ENCODE assay signal across 29 cellular contexts in the genomic region with DNA sequence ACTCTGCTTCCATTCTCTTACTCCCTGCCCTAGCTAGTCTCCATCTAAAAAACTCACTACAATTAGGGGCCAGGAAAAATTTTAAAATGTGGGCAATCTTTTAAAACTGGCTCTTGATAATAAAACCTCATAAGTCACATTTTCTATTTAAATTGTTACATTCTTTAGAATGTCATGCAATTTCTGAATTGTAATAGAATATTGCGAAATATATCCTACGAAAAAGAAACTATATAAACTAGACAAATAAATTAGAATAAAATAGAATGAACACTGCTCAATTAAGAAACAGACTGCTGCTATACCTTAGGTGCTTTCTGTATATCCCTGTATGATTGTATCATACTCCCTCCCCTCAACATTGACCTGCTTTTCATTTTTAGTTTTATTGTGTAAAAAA.
"Had no signal": no experiment of that assay in that cellular context is flagged by ENCODE, and none has a peak within 500 bp of the region (broad histone marks: within the 10 kb centered on the region; RNA-seq: fewer than 3 reads in every experiment).

No MANE protein-coding gene starts in this region.

- H3K27me3 ChIP-seq: stomach, suprapubic skin, testis, thyroid gland, tibial artery, tibial nerve, transverse colon, upper lobe of left lung, upper lobe of right lung, uterus, vagina had no signal

- H3K4me1 Mint-ChIP-seq: stimulated activated effector memory CD8-positive, alpha-beta T cell treated with anti-CD3 and anti-CD28 coated beads, Interleukin-12 subunit alpha, Interleukin-12 subunit beta, amount 100 ng/mL, for 72 hours; stimulated activated memory B cell treated with anti-CD40 and anti-IgM and Interleukin-4, amounts not matched to agents 10 μg/mL and 1 μg/mL and 100 μg/mL, for 72 hours; stimulated activated naive B cell treated with anti-CD40 and anti-IgM and Interleukin-4, amounts not matched to agents 10 μg/mL and 1 μg/mL and 100 μg/mL, for 72 hours; stimulated activated naive CD8-positive, alpha-beta T cell treated with anti-CD3 and anti-CD28 coated beads, Interleukin-15, amount 100 ng/mL, for 72 hours had no signal

- H3K9me3 Mint-ChIP-seq: stimulated activated memory B cell treated with anti-CD40 and anti-IgM and Interleukin-4, amounts not matched to agents 10 μg/mL and 1 μg/mL and 100 μg/mL, for 72 hours; stimulated activated naive B cell treated with anti-CD40 and anti-IgM and Interleukin-4, amounts not matched to agents 10 μg/mL and 1 μg/mL and 100 μg/mL, for 72 hours; stimulated activated naive CD8-positive, alpha-beta T cell treated with anti-CD3 and anti-CD28 coated beads, Interleukin-15, amount 100 ng/mL, for 72 hours; type B pancreatic cell had no signal

- H3K27ac Mint-ChIP-seq: stimulated activated effector memory CD8-positive, alpha-beta T cell treated with anti-CD3 and anti-CD28 coated beads, Interleukin-12 subunit alpha, Interleukin-12 subunit beta, amount 100 ng/mL, for 72 hours; stimulated activated memory B cell treated with anti-CD40 and anti-IgM and Interleukin-4, amounts not matched to agents 10 μg/mL and 1 μg/mL and 100 μg/mL, for 72 hours; stimulated activated naive B cell treated with anti-CD40 and anti-IgM and Interleukin-4, amounts not matched to agents 10 μg/mL and 1 μg/mL and 100 μg/mL, for 72 hours; stimulated activated naive CD8-positive, alpha-beta T cell treated with anti-CD3 and anti-CD28 coated beads, Interleukin-15, amount 100 ng/mL, for 72 hours; stimulated activated naive CD8-positive, alpha-beta T cell treated with anti-CD3 and anti-CD28 coated beads, Interleukin-15, Interleukin-2, amounts not matched to agents 100 ng/mL and 50 ng/mL, for 24 hours; type B pancreatic cell had no signal

- H3K4me3 Mint-ChIP-seq: stimulated activated effector memory CD8-positive, alpha-beta T cell treated with anti-CD3 and anti-CD28 coated beads, Interleukin-12 subunit alpha, Interleukin-12 subunit beta, amount 100 ng/mL, for 72 hours; stimulated activated memory B cell treated with anti-CD40 and anti-IgM and Interleukin-4, amounts not matched to agents 10 μg/mL and 1 μg/mL and 100 μg/mL, for 72 hours; stimulated activated naive B cell treated with anti-CD40 and anti-IgM and Interleukin-4, amounts not matched to agents 10 μg/mL and 1 μg/mL and 100 μg/mL, for 72 hours; stimulated activated naive CD8-positive, alpha-beta T cell treated with anti-CD3 and anti-CD28 coated beads, Interleukin-15, amount 100 ng/mL, for 72 hours; stimulated activated naive CD8-positive, alpha-beta T cell treated with anti-CD3 and anti-CD28 coated beads, Interleukin-15, Interleukin-2, amounts not matched to agents 100 ng/mL and 50 ng/mL, for 24 hours; type B pancreatic cell had no signal

- H3K4me3 ChIP-seq: stomach, suprapubic skin, testis, thoracic aorta, thyroid gland, tibial artery, tibial nerve, transverse colon, upper lobe of left lung, upper lobe of right lung, uterus, vagina had no signal

- H3K27ac ChIP-seq: stomach, suprapubic skin, testis, thoracic aorta, thyroid gland, tibial artery, tibial nerve, transverse colon, upper lobe of left lung, upper lobe of right lung, uterus, vagina had no signal

- H3K4me1 ChIP-seq: stomach, suprapubic skin, testis, thyroid gland, tibial artery, tibial nerve, transverse colon, upper lobe of left lung, upper lobe of right lung, uterus, vagina had no signal

- ATAC-seq: stimulated activated effector memory CD8-positive, alpha-beta T cell treated with anti-CD3 and anti-CD28 coated beads, Interleukin-12 subunit alpha, Interleukin-12 subunit beta, amount 100 ng/mL, for 72 hours; stimulated activated memory B cell treated with anti-CD40 and anti-IgM and Interleukin-4, amounts not matched to agents 10 μg/mL and 1 μg/mL and 100 μg/mL, for 72 hours; stimulated activated naive B cell treated with anti-CD40 and anti-IgM and Interleukin-4, amounts not matched to agents 10 μg/mL and 1 μg/mL and 100 μg/mL, for 72 hours; stimulated activated naive CD8-positive, alpha-beta T cell treated with anti-CD3 and anti-CD28 coated beads, Interleukin-15, amount 100 ng/mL, for 72 hours; stimulated activated naive CD8-positive, alpha-beta T cell treated with anti-CD3 and anti-CD28 coated beads, Interleukin-15, Interleukin-2, amounts not matched to agents 100 U/mL and 50 U/mL, for 24 hours; upper lobe of right lung had no signal

- DNase-seq: stimulated activated CD4-positive, alpha-beta T cell treated with anti-CD3 and anti-CD28 coated beads, Interleukin-2, amount 100 ng/mL, for 48 hours; stimulated activated CD4-positive, alpha-beta T cell treated with anti-CD3 and anti-CD28 coated beads, Interleukin-4, amount 100 ng/mL, for 1 hour; stimulated activated CD4-positive, alpha-beta T cell treated with anti-CD3 and anti-CD28 coated beads, Interleukin-4, amount 100 ng/mL, for 24 hours; stimulated activated CD4-positive, alpha-beta T cell treated with anti-CD3 and anti-CD28 coated beads, Interleukin-4, amount 100 ng/mL, for 4 hours; stimulated activated CD8-positive, alpha-beta memory T cell treated with anti-CD3 and anti-CD28 coated beads, Interleukin-4, amount 100 ng/mL, for 48 hours; stimulated activated naive B cell treated with anti-CD40 and anti-IgM and Interleukin-4, amounts not matched to agents 10 μg/mL and 1 μg/mL and 100 μg/mL, for 72 hours; stimulated activated naive CD4-positive, alpha-beta T cell; stimulated activated naive CD4-positive, alpha-beta T cell treated with Interleukin-2 at 50 U/mL for 16 hours; stimulated activated naive CD8-positive, alpha-beta T cell treated with anti-CD3 and anti-CD28 coated beads, Interleukin-15, amount 100 ng/mL, for 72 hours; stimulated activated naive CD8-positive, alpha-beta T cell treated with anti-CD3 and anti-CD28 coated beads, Interleukin-15, Interleukin-2, amounts not matched to agents 100 U/mL and 50 U/mL, for 24 hours; stomach; substantia nigra; testis; thyroid gland; tibial artery; transverse colon; trophoblast cell; upper lobe of left lung; upper lobe of right lung; uterus had no signal

- H3K9me3 ChIP-seq: stomach, suprapubic skin, testis, thoracic aorta, thyroid gland, tibial artery, tibial nerve, transverse colon, upper lobe of left lung, upper lobe of right lung, uterus, vagina had no signal

- H3K27me3 Mint-ChIP-seq: stimulated activated memory B cell treated with anti-CD40 and anti-IgM and Interleukin-4, amounts not matched to agents 10 μg/mL and 1 μg/mL and 100 μg/mL, for 72 hours; stimulated activated naive B cell treated with anti-CD40 and anti-IgM and Interleukin-4, amounts not matched to agents 10 μg/mL and 1 μg/mL and 100 μg/mL, for 72 hours; stimulated activated naive CD8-positive, alpha-beta T cell treated with anti-CD3 and anti-CD28 coated beads, Interleukin-15, amount 100 ng/mL, for 72 hours; stimulated activated naive CD8-positive, alpha-beta T cell treated with anti-CD3 and anti-CD28 coated beads, Interleukin-15, Interleukin-2, amounts not matched to agents 100 ng/mL and 50 ng/mL, for 24 hours; type B pancreatic cell had no signal

- FAIRE-seq: urothelium cell line had no signal

- H3K36me3 ChIP-seq: stomach, suprapubic skin, thoracic aorta, thyroid gland, tibial artery, tibial nerve, transverse colon, upper lobe of left lung, upper lobe of right lung, vagina had no signal

- H3K36me3 Mint-ChIP-seq: stimulated activated effector memory CD8-positive, alpha-beta T cell treated with anti-CD3 and anti-CD28 coated beads, Interleukin-12 subunit alpha, Interleukin-12 subunit beta, amount 100 ng/mL, for 72 hours; stimulated activated memory B cell treated with anti-CD40 and anti-IgM and Interleukin-4, amounts not matched to agents 10 μg/mL and 1 μg/mL and 100 μg/mL, for 72 hours; stimulated activated naive B cell treated with anti-CD40 and anti-IgM and Interleukin-4, amounts not matched to agents 10 μg/mL and 1 μg/mL and 100 μg/mL, for 72 hours; type B pancreatic cell had no signal
